1 cellular context compared by ENCODE assay signal in genomic region chr7:5215313-5215712, GRCh38.
TF ChIP-seq lines count a peak whose summit lies in the region.

No MANE protein-coding gene starts in this region.

TF ChIP-seq in HepG2, 621 proteins besides CTCF, POLR2A, EP300 and RAD21 (continued from another document):
- TF ChIP-seq PRDM15 (CRISPR knock-in tag; IDR thresholded peaks at IDR 0.05) = no peak
- TF ChIP-seq ZNF225 (CRISPR knock-in tag; IDR thresholded peaks at IDR 0.05) = no peak
